ENCODE assay signal across 8 cellular contexts in the genomic region with DNA sequence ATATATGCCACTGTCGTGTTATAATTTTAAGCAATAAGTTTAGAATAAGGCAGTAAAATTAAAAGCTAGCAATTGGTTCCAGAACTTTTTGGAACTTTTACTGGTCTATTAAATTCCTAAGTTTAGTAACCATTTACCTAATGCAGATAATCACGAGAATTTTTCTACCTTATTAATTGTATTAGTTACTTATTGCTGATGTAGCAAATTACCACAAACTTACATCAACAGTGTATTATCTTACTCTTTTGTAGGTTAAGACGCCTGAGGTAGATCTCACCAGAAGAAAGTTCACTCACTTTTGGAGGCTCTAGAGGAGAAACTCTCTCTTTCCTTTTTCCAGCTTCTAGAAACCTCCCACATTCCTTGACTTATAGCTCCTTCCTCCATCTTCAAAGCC.
"Had no signal": no experiment of that assay in that cellular context is flagged by ENCODE, and none has a peak within 500 bp of the region (broad histone marks: within the 10 kb centered on the region; RNA-seq: fewer than 3 reads in every experiment).

No MANE protein-coding gene starts in this region.

- H3K9me3 ChIP-seq: HAP-1 had no signal

- H3K4me3 ChIP-seq: GM23338, HAP-1 had no signal

- FAIRE-seq: HTR-8/SVneo had no signal

- ATAC-seq: GM23338, HCT116 had no signal

- H2AFZ ChIP-seq: GM23338 had no signal

- H3K36me3 ChIP-seq: HAP-1 had no signal

- DNase-seq: H7, HFFc6, Kasumi-1, KG1 had no signal

- H3K4me2 ChIP-seq: GM23338 had no signal
